13 cellular contexts compared by ENCODE assay signal in the genomic region with DNA sequence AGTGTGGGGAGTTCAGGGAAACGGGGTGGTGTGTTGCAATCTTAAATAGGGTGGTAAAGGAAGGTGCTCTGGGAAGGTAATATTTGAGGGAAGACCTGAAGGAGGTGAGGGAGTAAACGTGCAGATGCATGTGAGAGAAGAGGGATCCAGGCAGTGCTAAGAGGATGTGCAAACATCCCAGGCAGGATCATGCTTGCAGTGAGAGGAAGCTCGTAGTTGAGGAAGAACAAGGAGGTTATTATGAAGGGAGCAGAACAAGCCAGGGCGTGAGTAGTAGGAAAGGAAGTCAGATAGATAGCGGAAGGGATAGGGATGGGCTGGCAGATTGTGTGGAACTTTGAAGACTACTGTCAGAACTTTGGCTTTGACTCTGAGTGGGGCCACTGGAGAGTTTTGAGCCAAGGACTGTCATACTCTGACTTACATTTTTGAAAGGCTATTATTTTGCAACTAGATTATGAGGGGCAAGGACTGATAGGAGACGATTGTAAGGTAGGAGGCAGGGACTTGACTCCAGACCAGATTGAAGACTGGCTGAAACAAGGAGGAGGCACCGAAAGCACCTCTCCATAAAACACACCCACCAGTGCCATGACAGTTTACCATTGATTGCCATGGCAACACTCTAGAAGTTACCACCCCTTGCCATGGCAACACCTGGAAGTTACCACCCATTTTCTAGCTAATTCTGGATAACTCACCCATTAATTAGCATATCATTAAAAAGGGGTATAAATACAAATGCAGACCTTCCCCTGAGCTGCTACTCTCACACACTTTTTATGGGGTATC.
DNase-seq lines count a peak whose midpoint lies in the region; ATAC-seq and TF ChIP-seq lines count a peak whose summit lies in the region.
"Had no signal": no experiment of that assay in that cellular context is flagged by ENCODE, and none has a peak within 500 bp of the region (broad histone marks: within the 10 kb centered on the region; RNA-seq: fewer than 3 reads in every experiment).

No MANE protein-coding gene starts in this region.

- H4K91ac ChIP-seq in IMR-90 (ENCODE audit: insufficient read depth, low read depth, low read length): no peak overlapping the region

- no peak overlapping the region for H4K5ac ChIP-seq in IMR-90 (ENCODE audit: low read depth, low read length)

- H3K36me3 ChIP-seq in IMR-90 (ENCODE audit: control insufficient read depth, insufficient read depth, low read length): no peaks in the 10 kb centered on the region

- H3K9me3 ChIP-seq in IMR-90 (ENCODE audit: control insufficient read depth, insufficient read depth, low read length): peaks cover 3% of the 10 kb centered on the region; the same call in 1 of the 2 replicates
- no peaks in the 10 kb centered on the region for H3K9me3 ChIP-seq in right cardiac atrium (ENCODE audit: control insufficient read depth, low read length)

- no peaks in the 10 kb centered on the region; the same call in 1 of the 2 replicates for H3K9me1 ChIP-seq in IMR-90 (ENCODE audit: insufficient read depth, low read length)

- H3K18ac ChIP-seq in IMR-90 (ENCODE audit: low read depth, low read length): no peak overlapping the region

- no peak overlapping the region for H2BK120ac ChIP-seq in IMR-90 (ENCODE audit: low read depth, low read length)

- H3K4ac ChIP-seq in IMR-90 (ENCODE audit: low read depth, low read length): no peak overlapping the region

- TF ChIP-seq CTCF in IMR-90 (conservative IDR thresholded peaks at IDR 0.05; ENCODE audit: low read depth, low read length) (no peak), WTC11 (IDR thresholded peaks at IDR 0.05) (no peak)

- no TSS peak for BruUV-seq in IMR-90 (replicated peaks; lab: Mats Ljungman, UMichigan)

- H3K4me3 ChIP-seq in IMR-90 (ENCODE audit: insufficient read depth, low read depth, low read length) (no peak overlapping the region), right cardiac atrium (ENCODE audit: low read length) (no peak overlapping the region)

- no peak for TF ChIP-seq RAD21 in IMR-90 (IDR thresholded peaks at IDR 0.05; ENCODE audit: low read length)

- H3K4me3 Mint-ChIP-seq in WTC11: no peak overlapping the region
- H3K4me3 Mint-ChIP-seq in activated T-cell treated with anti-CD3 and anti-CD28 coated beads, Interleukin-2, amount 50 U/mL, for 4 hours: no peak overlapping the region
- H3K4me3 Mint-ChIP-seq: activated naive CD8-positive, alpha-beta T cell; endodermal cell had no signal

- no peak overlapping the region for H3K4me2 ChIP-seq in IMR-90 (ENCODE audit: low read depth, low read length)

- H2BK5ac ChIP-seq in IMR-90 (ENCODE audit: low read depth, low read length, poor library complexity, severe bottlenecking): no peak overlapping the region

- H3K27ac ChIP-seq in IMR-90 (ENCODE audit: insufficient read depth, low read length) (no peak overlapping the region), right cardiac atrium (ENCODE audit: low read length) (no peak overlapping the region)

- POLR2A ChIA-PET in IMR-90 (lab: Charles Lee; ENCODE audit: unreplicated experiment) (no interaction called here), WTC11 (lab: Charles Lee) (no interaction called here)

- no peak for ATAC-seq in IMR-90 (ENCODE audit: low read depth)
- peak; percentile 35 for ATAC-seq in WTC11
- ATAC-seq in right cardiac atrium: peak; percentile 73 to 88
- ATAC-seq in HG03280 (IDR thresholded peaks at IDR 0.05; ENCODE audit: unreplicated experiment): no peak
- ATAC-seq in activated T-cell treated with anti-CD3 and anti-CD28 coated beads, Interleukin-2, amount 50 U/mL, for 4 hours: no peak
- no peak for ATAC-seq in HG02970 (IDR thresholded peaks at IDR 0.05; ENCODE audit: low FRiP score, unreplicated experiment)

- H3K27me3 ChIP-seq in IMR-90 (ENCODE audit: control insufficient read depth, insufficient read depth, low read length) (no peaks in the 10 kb centered on the region), right cardiac atrium (ENCODE audit: control insufficient read depth, insufficient read depth) (no peaks in the 10 kb centered on the region)

- H3K4me1 ChIP-seq in IMR-90 (ENCODE audit: control insufficient read depth, insufficient read depth, low read length): no peaks in the 10 kb centered on the region
- peaks cover 9% of the 10 kb centered on the region for H3K4me1 ChIP-seq in right cardiac atrium (ENCODE audit: control insufficient read depth, insufficient read depth, low read length)

- no peaks in the 10 kb centered on the region for H3K79me1 ChIP-seq in IMR-90 (ENCODE audit: low read depth in 1 of 2, low read length in 2 of 2)

- H2AK5ac ChIP-seq in IMR-90 (ENCODE audit: low read depth, low read length): no peak overlapping the region

- dilution Hi-C loops in IMR-90 (cut with HindIII; ENCODE audit: low sequenced_read_pairs, unreplicated experiment): no loop called here

- H3K27me3 Mint-ChIP-seq in WTC11 (ENCODE audit: low read depth): no peaks in the 10 kb centered on the region; the same call in 1 of the 2 replicates
- no peaks in the 10 kb centered on the region for H3K27me3 Mint-ChIP-seq in activated T-cell treated with anti-CD3 and anti-CD28 coated beads, Interleukin-2, amount 50 U/mL, for 4 hours (ENCODE audit: low read depth)
- H3K27me3 Mint-ChIP-seq: activated naive CD8-positive, alpha-beta T cell had no signal

- H3K14ac ChIP-seq in IMR-90 (replicated peaks; ENCODE audit: low read depth, low read length): no peak overlapping the region

- intact Hi-C loops in IMR-90 (cut with micrococcal nuclease): no loop called here
- intact Hi-C loops in right cardiac atrium (cut with DNase I): no loop called here

- H2AFZ ChIP-seq in IMR-90 (replicated peaks; ENCODE audit: low read length, poor library complexity): no peak overlapping the region

- DNase-seq in CD1c-positive myeloid dendritic cell (ENCODE audit: extremely low spot score) (peak; percentile 51), IMR-90 (no peak), WTC11 (ENCODE audit: low spot score) (no peak), right cardiac atrium (peak in 2 of 3 donors; percentile 18 to 28), NCI-H446 treated with DMSO at 0.1 percent for 48 hours (lab: John Stamatoyannopoulos, UW) (no peak)
- no peak for DNase-seq in activated T-cell treated with anti-CD3 and anti-CD28 coated beads, Interleukin-2, amount 50 U/mL, for 4 hours
- DNase-seq: activated CD8-positive, alpha-beta memory T cell treated with anti-CD3 and anti-CD28 coated beads, Interleukin-2, amount 50 U/mL, for 48 hours; central memory CD4-positive, alpha-beta T cell; DMS79; endodermal cell had no signal

- H2AK9ac ChIP-seq in IMR-90 (replicated peaks; ENCODE audit: low read depth, low read length, poor library complexity): no peak overlapping the region

- no peak overlapping the region for H3K56ac ChIP-seq in IMR-90 (ENCODE audit: extremely low read depth, insufficient read depth, low read length)

- H3K9me3 Mint-ChIP-seq in WTC11: peaks cover 24% of the 10 kb centered on the region
- peaks cover 11% of the 10 kb centered on the region for H3K9me3 Mint-ChIP-seq in activated T-cell treated with anti-CD3 and anti-CD28 coated beads, Interleukin-2, amount 50 U/mL, for 4 hours

- peaks cover 37% of the 10 kb centered on the region for H3K4me1 Mint-ChIP-seq in WTC11
- H3K4me1 Mint-ChIP-seq in activated T-cell treated with anti-CD3 and anti-CD28 coated beads, Interleukin-2, amount 50 U/mL, for 4 hours (ENCODE audit: low read depth): peaks cover 42% of the 10 kb centered on the region

- H4K8ac ChIP-seq in IMR-90 (ENCODE audit: low read depth in 2 of 2, low read length in 2 of 2): no peak overlapping the region

- no peak overlapping the region for H3K27ac Mint-ChIP-seq in WTC11
- H3K27ac Mint-ChIP-seq: activated naive CD8-positive, alpha-beta T cell; endodermal cell had no signal

- H2BK20ac ChIP-seq in IMR-90 (ENCODE audit: low read depth, low read length): no peak overlapping the region

- peaks cover 14% of the 10 kb centered on the region for H3K36me3 Mint-ChIP-seq in WTC11
- H3K36me3 Mint-ChIP-seq in activated T-cell treated with anti-CD3 and anti-CD28 coated beads, Interleukin-2, amount 50 U/mL, for 4 hours (ENCODE audit: insufficient read depth): peaks cover 5% of the 10 kb centered on the region
- H3K36me3 Mint-ChIP-seq: activated naive CD8-positive, alpha-beta T cell had no signal

- in situ Hi-C loops in IMR-90 (cut with MboI; ENCODE audit: low sequenced_read_pairs): no loop called here

- CTCF ChIA-PET in IMR-90 (lab: Yijun Ruan, JAX) (interaction anchor here (0.8 kb wide), 1 partner anchor 12 kb away, joined by 10 read pairs; no protein-coding TSS in a partner anchor), WTC11 (lab: Charles Lee) (interaction anchor here (0.9 kb wide), 1 partner anchor 24 kb away, joined by 3 read pairs; no protein-coding TSS in a partner anchor)

- TF ChIP-seq POLR2A in IMR-90 (IDR thresholded peaks at IDR 0.05; ENCODE audit: low read depth, low read length): no peak

- H4K20me1 ChIP-seq in IMR-90 (ENCODE audit: insufficient read depth, low read length): no peaks in the 10 kb centered on the region

- WGBS in IMR-90 (ENCODE audit: extremely low coverage in 2 of 2, insufficient read length in 1 of 2), 2 experiments: 83% methylated on average over 4 of the region's 7 CpGs; no CpG with 5 or more reads in 1 of the 2 experiments
- 41% methylated on average over 7 of the region's 7 CpGs for WGBS in right cardiac atrium

- no peak overlapping the region for H2BK15ac ChIP-seq in IMR-90 (ENCODE audit: low read depth, low read length)

- H3K23ac ChIP-seq in IMR-90 (ENCODE audit: low read depth, low read length): no peak overlapping the region

- H3K9ac ChIP-seq in IMR-90 (ENCODE audit: low read depth, low read length): no peak overlapping the region

TF ChIP-seq in IMR-90, 13 proteins besides CTCF, POLR2A, EP300 and RAD21:
- TF ChIP-seq FOS (IDR thresholded peaks at IDR 0.05; ENCODE audit: low read depth, low read length) (no peak), CEBPB (IDR thresholded peaks at IDR 0.05; ENCODE audit: low read depth, low read length) (0 out of 2 replicates have a peak, but pooled peaks have one; percentile 14)

TF ChIP-seq in WTC11, 78 proteins besides CTCF, POLR2A, EP300 and RAD21 (continues in another document):
- TF ChIP-seq NR1H2 (CRISPR knock-in tag; IDR thresholded peaks at IDR 0.05) (no peak), SP1 (CRISPR knock-in tag; conservative IDR thresholded peaks at IDR 0.05) (no peak), SMAD4 (CRISPR knock-in tag; IDR thresholded peaks at IDR 0.05) (no peak), GTF2I (CRISPR knock-in tag; conservative IDR thresholded peaks at IDR 0.05) (no peak), PRRX2 (CRISPR knock-in tag; IDR thresholded peaks at IDR 0.05) (no peak)
- TF ChIP-seq, protein P1, sequence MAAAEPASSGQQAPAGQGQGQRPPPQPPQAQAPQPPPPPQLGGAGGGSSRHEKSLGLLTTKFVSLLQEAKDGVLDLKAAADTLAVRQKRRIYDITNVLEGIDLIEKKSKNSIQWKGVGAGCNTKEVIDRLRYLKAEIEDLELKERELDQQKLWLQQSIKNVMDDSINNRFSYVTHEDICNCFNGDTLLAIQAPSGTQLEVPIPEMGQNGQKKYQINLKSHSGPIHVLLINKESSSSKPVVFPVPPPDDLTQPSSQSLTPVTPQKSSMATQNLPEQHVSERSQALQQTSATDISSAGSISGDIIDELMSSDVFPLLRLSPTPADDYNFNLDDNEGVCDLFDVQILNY (CRISPR knock-in tag; IDR thresholded peaks at IDR 0.05): no peak

Comparison
In these comparisons a context has a peak if more than half of its experiments do, and no peak if none do; other contexts are left out.
1. DNase-seq: peak in CD1c-positive myeloid dendritic cell (single experiment) and right cardiac atrium (2 of 3); none in IMR-90 (single experiment), WTC11 (single experiment), activated T-cell treated with anti-CD3 and anti-CD28 coated beads, Interleukin-2, amount 50 U/mL, for 4 hours (single experiment) and NCI-H446 treated with DMSO at 0.1 percent for 48 hours (single experiment).
2. ATAC-seq: peak in WTC11 (single experiment) and right cardiac atrium (2 of 2); none in IMR-90 (single experiment), HG03280 (single experiment), activated T-cell treated with anti-CD3 and anti-CD28 coated beads, Interleukin-2, amount 50 U/mL, for 4 hours (0 of 2) and HG02970 (single experiment).